Comparison of ENCODE assay signal across 14 cellular contexts in the genomic region with DNA sequence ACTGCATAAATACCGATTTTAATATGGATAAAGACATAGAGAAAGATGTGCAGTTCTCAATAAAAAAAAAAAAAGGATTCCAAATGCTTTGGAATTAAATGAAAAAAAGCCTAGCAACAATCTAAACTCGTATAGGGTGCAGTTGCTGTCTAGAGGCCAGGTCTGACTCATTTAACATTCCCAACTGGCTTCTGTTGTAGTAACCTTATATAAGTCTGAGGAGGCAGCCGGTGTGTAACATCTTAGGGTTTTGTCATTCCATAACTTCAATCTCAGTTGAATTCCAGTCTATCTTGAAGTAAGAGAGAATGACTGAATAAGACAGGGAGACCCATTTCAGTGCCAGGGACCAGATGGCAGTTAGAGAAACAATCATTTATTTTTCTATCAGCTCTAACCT. TPM values are rescaled to one million over a fixed set of nuclear protein-coding genes. Genes with fewer than 3 reads are reported as not detected.
DNase-seq lines count a peak whose midpoint lies in the region; TF ChIP-seq lines count a peak whose summit lies in the region.
"Had no signal": no experiment of that assay in that cellular context is flagged by ENCODE, and none has a peak within 500 bp of the region (broad histone marks: within the 10 kb centered on the region; RNA-seq: fewer than 3 reads in every experiment).

No MANE protein-coding gene starts in this region.

- no peak overlapping the region for H3K27ac ChIP-seq in RWPE1
- H3K27ac ChIP-seq in esophagus squamous epithelium = no peak overlapping the region
- H3K27ac ChIP-seq: KMS-11 had no signal

- peaks cover 0 to 4% (median 0%) of the 10 kb centered on the region in 3 donors for H3K36me3 ChIP-seq in esophagus squamous epithelium

- in situ Hi-C loops in GM13977 (cut with MboI; ENCODE audit: low pct_unique_long_range_greater_than_20kb, low sequenced_read_pairs, unreplicated experiment) = no loop called here

- H3K4me3 ChIP-seq in retinal pigment epithelial cell (ENCODE audit: low read length) (no peak overlapping the region), esophagus squamous epithelium (no peak overlapping the region)
- H3K4me3 ChIP-seq: mucosa of descending colon had no signal

- POLR2A ChIA-PET in RWPE1 (lab: Yijun Ruan, JAX; ENCODE audit: low non-redundant PET) = no interaction called here

- intact Hi-C loops in esophagus squamous epithelium (cut with DNase I) = no loop called here

- H3K4me1 ChIP-seq in esophagus squamous epithelium = peaks cover 4 to 63% (median 6%) of the 10 kb centered on the region in 3 donors

- H3K9me3 ChIP-seq in esophagus squamous epithelium = no peaks in the 10 kb centered on the region
- H3K9me3 ChIP-seq: mucosa of descending colon had no signal

- CTCF ChIA-PET in RWPE1 (lab: Yijun Ruan, JAX) = no interaction called here

- WGBS in esophagus squamous epithelium, 2 donors = 30% methylated on average over 3 of the region's 3 CpGs

- TF ChIP-seq CTCF in RWPE1 (conservative IDR thresholded peaks at IDR 0.05; ENCODE audit: low read depth) (no peak), retinal pigment epithelial cell (conservative IDR thresholded peaks at IDR 0.05; ENCODE audit: low read depth, low read length) (no peak), esophagus squamous epithelium (IDR thresholded peaks at IDR 0.05) (no peak), GM13977 (IDR thresholded peaks at IDR 0.05; ENCODE audit: extremely low read depth, insufficient read depth, missing control alignments) (no peak)

- no peak for TF ChIP-seq POLR2A in esophagus squamous epithelium (IDR thresholded peaks at IDR 0.05)

- H3K27me3 ChIP-seq in esophagus squamous epithelium = no peaks in the 10 kb centered on the region

- DNase-seq in GM04503 (ENCODE audit: low read depth) (peak; percentile 39), RWPE1 (ENCODE audit: low spot score) (peak; percentile 77), fibroblast of gingiva (ENCODE audit: low read depth) (peak; percentile 57), retinal pigment epithelial cell (ENCODE audit: low read depth) (peak; percentile 35), esophagus squamous epithelium (lab: John Stamatoyannopoulos, UW) (no peak), T1000 (lab: John Stamatoyannopoulos, UW) (no peak), GM13977 (ENCODE audit: low spot score) (no peak)
- DNase-seq in stimulated activated CD4-positive, alpha-beta T cell treated with anti-CD3 and anti-CD28 coated beads, Interleukin-2, amount 100 ng/mL, for 24 hours = no peak
- DNase-seq: activated B cell treated with CpG ODN at 0.5 μM for 24 hours, GDM1, mucosa of descending colon, NCI-H2171 treated with DMSO at 0.1 percent for 48 hours, RPMI8226 had no signal

RNA-seq across cellular contexts. Expression of gene PDCD10, which starts 6.5 kb away (rescaled TPM):
- 100 to 1,000 TPM in 1 of 4 donors, 10 to 100 TPM in 3; 45.9 to 104 (median 78.0) TPM for total RNA-seq in esophagus squamous epithelium

RNA-seq across cellular contexts. Expression of gene SERPINI1, which starts 7.3 kb away (rescaled TPM):
- 1 to 10 TPM; 1.1 to 4.4 (median 3.5) TPM for total RNA-seq in esophagus squamous epithelium

Comparison
In these comparisons a context has a peak if more than half of its experiments do, and no peak if none do; other contexts are left out.
1. DNase-seq: peak in GM04503 (single experiment), RWPE1 (single experiment), fibroblast of gingiva (single experiment) and retinal pigment epithelial cell (single experiment); none in esophagus squamous epithelium (single experiment), stimulated activated CD4-positive, alpha-beta T cell treated with anti-CD3 and anti-CD28 coated beads, Interleukin-2, amount 100 ng/mL, for 24 hours (0 of 2), T1000 (single experiment) and GM13977 (single experiment).